Comparison of ENCODE assay signal across 19 cellular contexts in the genomic region with DNA sequence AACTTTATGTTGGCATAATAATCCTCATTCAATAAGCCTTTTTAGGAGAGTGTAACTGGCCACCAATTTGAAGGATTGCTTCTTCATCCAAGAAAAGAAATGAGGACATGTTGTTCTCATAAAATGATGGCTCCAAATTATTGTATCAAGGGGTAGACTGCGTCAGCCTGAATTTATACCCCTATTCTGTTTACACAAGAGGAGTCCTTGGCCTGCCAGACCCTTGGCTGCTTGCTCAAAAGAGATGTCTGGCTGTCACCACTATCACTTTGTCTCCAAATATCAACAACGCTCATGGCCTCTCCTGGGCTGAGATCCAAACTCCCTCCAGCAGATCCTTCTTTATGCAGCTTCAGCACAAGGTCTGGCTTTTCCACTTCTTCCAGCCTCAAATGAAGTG.
"Had no signal": no experiment of that assay in that cellular context is flagged by ENCODE, and none has a peak within 500 bp of the region (broad histone marks: within the 10 kb centered on the region; RNA-seq: fewer than 3 reads in every experiment).

No MANE protein-coding gene starts in this region.

- H3K4me3 ChIP-seq: breast epithelium, right lobe of liver, suprapubic skin had no signal

- H3K27me3 ChIP-seq: foreskin keratinocyte, neutrophil, suprapubic skin had no signal

- DNase-seq: activated gamma-delta T cell treated with Interleukin-2 at 50 U/mL for 16 hours; activated T-cell treated with anti-CD3 and anti-CD28 coated beads, Interleukin-2, amount 50 U/mL, for 1 hour; effector memory CD4-positive, alpha-beta T cell; foreskin keratinocyte; immature natural killer cell; kidney glomerular epithelial cell; right lobe of liver; small intestine; stimulated activated CD4-positive, alpha-beta T cell treated with anti-CD3 and anti-CD28 coated beads, Interleukin-2, amount 100 ng/mL, for 24 hours; stimulated activated naive CD8-positive, alpha-beta T cell treated with anti-CD3 and anti-CD28 coated beads, Interleukin-15, amount 100 ng/mL, for 72 hours; T-helper 1 cell; trophoblast cell had no signal

- H3K9me3 ChIP-seq: breast epithelium, neutrophil, right lobe of liver, suprapubic skin had no signal

- H3K27ac ChIP-seq: breast epithelium, foreskin keratinocyte, neutrophil, right lobe of liver, suprapubic skin had no signal

- ATAC-seq: activated naive CD4-positive, alpha-beta T cell treated with anti-CD3 and anti-CD28 coated beads, Interleukin-2, amount 50 U/mL, for 72 hours; foreskin keratinocyte; natural killer cell treated with Interleukin-12 subunit alpha and Interleukin-12 subunit beta and Interleukin-15 and Interleukin-18, amount 100 ng/mL, for 72 hours; stimulated activated effector memory CD8-positive, alpha-beta T cell treated with anti-CD3 and anti-CD28 coated beads, Interleukin-12 subunit alpha, Interleukin-12 subunit beta, amount 100 ng/mL, for 72 hours; stimulated activated naive CD8-positive, alpha-beta T cell treated with anti-CD3 and anti-CD28 coated beads, Interleukin-15, amount 100 ng/mL, for 72 hours; WTC11 had no signal

- H3K36me3 ChIP-seq: breast epithelium, neutrophil, right lobe of liver, suprapubic skin had no signal

- H3K4me1 ChIP-seq: breast epithelium, foreskin keratinocyte, right lobe of liver, suprapubic skin had no signal
